Comparison of ENCODE assay signal across 15 cellular contexts in the genomic region with DNA sequence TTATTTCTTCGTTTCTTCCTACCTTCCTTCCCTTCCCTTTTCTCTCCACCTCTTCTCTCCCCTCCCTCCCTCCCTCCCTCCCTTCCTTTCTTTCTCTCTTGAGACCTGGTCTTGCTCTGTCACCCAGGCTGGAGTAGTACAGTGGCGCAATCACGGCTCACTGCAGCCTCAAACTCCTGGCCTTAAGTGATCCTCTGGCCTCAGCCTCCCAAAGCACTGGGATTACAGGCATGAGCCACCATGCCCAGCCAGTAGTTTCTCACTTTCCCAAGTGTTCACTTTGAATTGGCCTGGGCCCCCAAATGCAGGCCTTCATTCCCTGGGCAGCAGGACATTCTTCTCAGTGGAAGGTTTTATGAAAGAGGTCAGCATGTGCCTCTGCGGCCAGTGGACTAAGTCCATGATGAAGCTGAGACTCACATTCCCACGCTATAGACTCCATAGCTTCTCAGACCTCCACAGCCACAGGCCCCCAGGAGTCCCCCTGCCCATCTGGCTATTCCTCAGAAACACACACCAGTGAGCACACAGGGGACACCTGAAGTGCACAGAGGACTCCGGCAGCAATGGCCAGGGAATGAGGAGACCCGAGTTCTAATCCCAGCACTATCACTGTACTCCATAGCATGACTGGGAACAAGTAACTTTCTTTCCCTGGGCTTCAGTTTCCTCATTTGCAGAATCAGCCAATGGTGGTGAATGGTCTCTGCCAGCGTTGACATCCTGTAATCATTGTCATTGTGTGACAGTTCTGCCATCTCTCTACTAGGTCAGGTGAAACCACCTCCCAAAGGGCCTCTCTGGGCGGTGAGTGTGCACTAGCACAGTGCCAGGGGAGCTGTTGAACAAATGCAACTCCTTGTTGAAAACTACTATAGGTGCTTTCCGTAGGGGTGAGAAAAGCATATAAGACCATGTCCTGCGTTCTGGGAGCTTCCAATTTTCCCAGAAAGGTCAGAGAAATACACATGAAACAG.
"Had no signal": no experiment of that assay in that cellular context is flagged by ENCODE, and none has a peak within 500 bp of the region (broad histone marks: within the 10 kb centered on the region; RNA-seq: fewer than 3 reads in every experiment).

No MANE protein-coding gene starts in this region.

- H3K9me3 Mint-ChIP-seq: activated CD4-positive, alpha-beta memory T cell treated with anti-CD3 and anti-CD28 coated beads for 36 hours; naive B cell; stimulated activated memory B cell treated with anti-CD40 and anti-IgM and Interleukin-4, amounts not matched to agents 10 μg/mL and 1 μg/mL and 100 μg/mL, for 72 hours; T-cell had no signal

- H3K27me3 Mint-ChIP-seq: activated CD4-positive, alpha-beta memory T cell treated with anti-CD3 and anti-CD28 coated beads for 36 hours; naive B cell; stimulated activated memory B cell treated with anti-CD40 and anti-IgM and Interleukin-4, amounts not matched to agents 10 μg/mL and 1 μg/mL and 100 μg/mL, for 72 hours; T-cell had no signal

- H3K4me3 Mint-ChIP-seq: activated CD4-positive, alpha-beta memory T cell treated with anti-CD3 and anti-CD28 coated beads for 36 hours; naive B cell; stimulated activated memory B cell treated with anti-CD40 and anti-IgM and Interleukin-4, amounts not matched to agents 10 μg/mL and 1 μg/mL and 100 μg/mL, for 72 hours; T-cell had no signal

- H3K4me1 Mint-ChIP-seq: stimulated activated memory B cell treated with anti-CD40 and anti-IgM and Interleukin-4, amounts not matched to agents 10 μg/mL and 1 μg/mL and 100 μg/mL, for 72 hours; T-cell had no signal

- H3K27ac Mint-ChIP-seq: activated CD4-positive, alpha-beta memory T cell treated with anti-CD3 and anti-CD28 coated beads for 36 hours; naive B cell; stimulated activated memory B cell treated with anti-CD40 and anti-IgM and Interleukin-4, amounts not matched to agents 10 μg/mL and 1 μg/mL and 100 μg/mL, for 72 hours; T-cell had no signal

- H3K4me3 ChIP-seq: colonic mucosa, right lobe of liver, spleen had no signal

- H3K36me3 ChIP-seq: colonic mucosa, neutrophil, right lobe of liver, spleen had no signal

- H3K27ac ChIP-seq: colonic mucosa, neutrophil, VCaP had no signal

- H3K9me3 ChIP-seq: colonic mucosa, neutrophil, right lobe of liver, spleen had no signal

- H3K27me3 ChIP-seq: neutrophil, right lobe of liver, spleen had no signal

- H3K36me3 Mint-ChIP-seq: activated CD4-positive, alpha-beta memory T cell treated with anti-CD3 and anti-CD28 coated beads for 36 hours; naive B cell; T-cell had no signal

- ATAC-seq: stimulated activated memory B cell treated with anti-CD40 and anti-IgM and Interleukin-4, amounts not matched to agents 10 μg/mL and 1 μg/mL and 100 μg/mL, for 72 hours; T-cell had no signal

- DNase-seq: activated CD4-positive, alpha-beta memory T cell treated with anti-CD3 and anti-CD28 coated beads for 36 hours; activated gamma-delta T cell treated with Interleukin-2 at 50 U/mL for 16 hours; activated T-cell treated with anti-CD3 and anti-CD28 coated beads, Interleukin-2, amount 50 U/mL, for 48 hours; colonic mucosa; effector CD8-positive, alpha-beta T cell; hippocampal formation; naive B cell; right lobe of liver; spleen; stimulated activated CD4-positive, alpha-beta T cell treated with anti-CD3 and anti-CD28 coated beads, Interleukin-1b, Interleukin-23, amount 100 ng/mL, for 48 hours; T-cell; T1000 had no signal
